Comparison of ENCODE assay signal across 29 cellular contexts in the genomic region with DNA sequence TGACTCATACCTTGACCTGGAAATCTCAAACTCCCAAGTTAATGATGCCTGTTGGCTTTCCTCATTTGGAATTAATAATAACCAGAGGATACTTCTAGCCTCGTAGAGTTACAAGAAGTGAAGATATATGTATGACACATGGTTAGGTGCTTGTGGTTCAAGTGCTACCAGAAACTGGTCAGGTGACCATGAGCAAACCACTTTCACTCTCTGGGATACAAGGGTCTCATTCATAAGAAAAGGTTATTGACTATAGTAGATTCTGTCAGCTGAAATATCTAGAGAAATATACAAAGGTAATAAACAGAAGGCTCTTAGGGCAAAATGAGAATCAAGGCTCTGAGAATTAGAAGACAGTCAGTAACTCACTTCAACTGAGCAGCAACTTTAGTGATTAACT.
"Had no signal": no experiment of that assay in that cellular context is flagged by ENCODE, and none has a peak within 500 bp of the region (broad histone marks: within the 10 kb centered on the region; RNA-seq: fewer than 3 reads in every experiment).

No MANE protein-coding gene starts in this region.

- H3K27me3 Mint-ChIP-seq: stimulated activated memory B cell treated with anti-CD40 and anti-IgM and Interleukin-4, amounts not matched to agents 10 μg/mL and 1 μg/mL and 100 μg/mL, for 72 hours; stimulated activated naive CD8-positive, alpha-beta T cell treated with anti-CD3 and anti-CD28 coated beads, Interleukin-15, amount 100 ng/mL, for 72 hours; type B pancreatic cell had no signal

- H3K4me3 Mint-ChIP-seq: natural killer cell; nephron; neural progenitor cell; stimulated activated memory B cell treated with anti-CD40 and anti-IgM and Interleukin-4, amounts not matched to agents 10 μg/mL and 1 μg/mL and 100 μg/mL, for 72 hours; stimulated activated naive CD8-positive, alpha-beta T cell treated with anti-CD3 and anti-CD28 coated beads, Interleukin-15, amount 100 ng/mL, for 72 hours; type B pancreatic cell had no signal

- H3K36me3 Mint-ChIP-seq: natural killer cell; neural progenitor cell; stimulated activated memory B cell treated with anti-CD40 and anti-IgM and Interleukin-4, amounts not matched to agents 10 μg/mL and 1 μg/mL and 100 μg/mL, for 72 hours; type B pancreatic cell had no signal

- H3K36me3 ChIP-seq: neural progenitor cell, ovary, right lobe of liver, sigmoid colon, suprapubic skin, tibial artery, transverse colon, upper lobe of right lung, uterus had no signal

- H3K4me1 ChIP-seq: parathyroid adenoma, psoas muscle, right lobe of liver, sigmoid colon, suprapubic skin, tibial artery, transverse colon, upper lobe of right lung had no signal

- H3K27me3 ChIP-seq: neural progenitor cell, ovary, right lobe of liver, sigmoid colon, suprapubic skin, testis, tibial artery, transverse colon, upper lobe of right lung, uterus had no signal

- H3K4me2 ChIP-seq: neural progenitor cell had no signal

- H2AFZ ChIP-seq: neural progenitor cell, parathyroid adenoma had no signal

- H3K27ac ChIP-seq: neural progenitor cell, ovary, parathyroid adenoma, psoas muscle, right lobe of liver, sigmoid colon, suprapubic skin, testis, tibial artery, transverse colon, upper lobe of right lung, uterus had no signal

- H3K9ac ChIP-seq: neural progenitor cell, parathyroid adenoma had no signal

- DNase-seq: natural killer cell; occipital lobe; ovary; posterior cingulate gyrus; psoas muscle; right cardiac atrium; right lobe of liver; sigmoid colon; small intestine; stimulated activated CD4-positive, alpha-beta T cell treated with anti-CD3 and anti-CD28 coated beads, Interleukin-15, amount 100 ng/mL, for 24 hours; stimulated activated CD4-positive, alpha-beta T cell treated with anti-CD3 and anti-CD28 coated beads, Interleukin-4, amount 100 ng/mL, for 1 hour; stimulated activated CD4-positive, alpha-beta T cell treated with anti-CD3 and anti-CD28 coated beads, Interleukin-4, amount 100 ng/mL, for 4 hours; stimulated activated CD8-positive, alpha-beta memory T cell treated with anti-CD3 and anti-CD28 coated beads, Interleukin-4, amount 100 ng/mL, for 48 hours; stimulated activated naive CD4-positive, alpha-beta T cell; stimulated activated naive CD8-positive, alpha-beta T cell treated with anti-CD3 and anti-CD28 coated beads, Interleukin-15, amount 100 ng/mL, for 72 hours; stimulated activated naive CD8-positive, alpha-beta T cell treated with anti-CD3 and anti-CD28 coated beads, Interleukin-15, Interleukin-2, amounts not matched to agents 100 U/mL and 50 U/mL, for 24 hours; substantia nigra; testis; tibial artery; transverse colon; upper lobe of right lung; uterus had no signal

- H3K27ac Mint-ChIP-seq: natural killer cell; nephron; neural progenitor cell; progenitor cell of endocrine pancreas; stimulated activated memory B cell treated with anti-CD40 and anti-IgM and Interleukin-4, amounts not matched to agents 10 μg/mL and 1 μg/mL and 100 μg/mL, for 72 hours; type B pancreatic cell had no signal

- H3K4me1 Mint-ChIP-seq: natural killer cell; stimulated activated memory B cell treated with anti-CD40 and anti-IgM and Interleukin-4, amounts not matched to agents 10 μg/mL and 1 μg/mL and 100 μg/mL, for 72 hours; stimulated activated naive CD8-positive, alpha-beta T cell treated with anti-CD3 and anti-CD28 coated beads, Interleukin-15, amount 100 ng/mL, for 72 hours had no signal

- H3K4me3 ChIP-seq: neural progenitor cell, ovary, psoas muscle, right lobe of liver, sigmoid colon, suprapubic skin, testis, tibial artery, transverse colon, upper lobe of right lung, uterus had no signal

- H3K9me3 Mint-ChIP-seq: neural progenitor cell; stimulated activated memory B cell treated with anti-CD40 and anti-IgM and Interleukin-4, amounts not matched to agents 10 μg/mL and 1 μg/mL and 100 μg/mL, for 72 hours; type B pancreatic cell had no signal

- H3K9me3 ChIP-seq: ovary, psoas muscle, right lobe of liver, sigmoid colon, suprapubic skin, testis, tibial artery, transverse colon, upper lobe of right lung, uterus had no signal
